Comparison of ENCODE assay signal across 11 cellular contexts in the genomic region with DNA sequence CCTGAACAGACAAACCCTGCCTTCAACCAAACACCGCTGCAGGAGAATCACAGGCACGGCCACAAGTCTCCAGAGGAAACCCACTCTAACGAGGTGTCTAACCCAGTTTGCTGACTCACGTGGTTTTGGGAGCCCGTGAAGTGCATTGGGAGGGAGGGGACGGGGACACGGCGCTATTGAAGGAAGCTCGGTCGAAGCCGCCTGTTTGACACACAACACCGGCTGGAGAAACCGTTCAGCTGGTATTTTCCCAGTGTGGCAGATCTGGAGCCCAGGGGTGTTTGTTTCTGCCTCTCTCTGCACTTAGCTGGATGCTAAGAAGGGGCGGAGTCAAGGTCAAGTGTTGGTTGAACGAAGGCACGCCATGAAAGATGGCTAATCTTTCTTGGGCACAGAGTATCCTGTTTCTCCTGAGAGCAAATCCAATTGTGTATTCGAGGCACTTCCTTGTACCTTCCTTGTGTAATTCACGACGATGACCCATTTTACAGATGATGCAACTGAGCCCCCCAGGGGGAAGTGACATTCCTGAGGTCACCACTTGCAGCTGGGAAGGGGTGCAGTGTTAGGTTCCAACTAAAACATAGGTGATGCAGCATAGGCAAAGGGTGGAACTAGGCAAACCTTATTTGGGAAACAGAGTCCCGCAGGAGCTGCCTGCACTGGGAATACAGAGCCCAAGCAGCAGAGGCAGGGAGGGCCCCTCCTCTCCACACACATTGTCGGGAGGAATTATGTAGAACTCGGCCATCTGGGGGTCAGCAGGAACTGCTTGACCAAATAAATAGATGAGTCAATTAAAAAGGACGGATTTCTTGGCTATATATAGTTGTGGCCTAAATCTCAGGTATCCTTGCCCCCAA. TPM values are rescaled to one million over a fixed set of nuclear protein-coding genes. Genes with fewer than 3 reads are reported as not detected.
DNase-seq lines count a peak whose midpoint lies in the region; ATAC-seq, FAIRE-seq and TF ChIP-seq lines count a peak whose summit lies in the region.
"Had no signal": no experiment of that assay in that cellular context is flagged by ENCODE, and none has a peak within 500 bp of the region (broad histone marks: within the 10 kb centered on the region; RNA-seq: fewer than 3 reads in every experiment).

No MANE protein-coding gene starts in this region.

- no peak for FAIRE-seq in RCC 7860 (lab: Jason Lieb, UNC)
- FAIRE-seq: pancreas had no signal

- no CpG with 5 or more reads among the region's 23 CpGs for WGBS in trophoblast cell (ENCODE audit: extremely low coverage, insufficient coverage, insufficient read length)
- WGBS in neuronal stem cell (ENCODE audit: extremely low coverage in 2 of 2, insufficient read length in 2 of 2, insufficient replicate concordance in 1 of 2), 2 donors: no CpG with 5 or more reads among the region's 23 CpGs

- no peaks in the 10 kb centered on the region for H3K79me2 ChIP-seq in trophoblast cell (ENCODE audit: control insufficient read depth, insufficient read depth, low read length, poor library complexity)

- no peak overlapping the region for H2BK5ac ChIP-seq in trophoblast cell (ENCODE audit: low read depth, low read length, poor library complexity)
- H2BK5ac ChIP-seq in neuronal stem cell (ENCODE audit: low read length): no peak overlapping the region

- H3K9me3 ChIP-seq in trophoblast cell (ENCODE audit: insufficient read depth, low read depth, low read length) (no peaks in the 10 kb centered on the region), neuronal stem cell (replicated peaks in 1 of 2; ENCODE audit: control insufficient read depth in 2 of 2, insufficient read depth in 1 of 2, low read depth in 1 of 2, low read length in 2 of 2) (no peaks in the 10 kb centered on the region)
- H3K9me3 ChIP-seq: pancreas had no signal

- no peak overlapping the region for H3K27ac ChIP-seq in trophoblast cell (ENCODE audit: low read depth, low read length)
- H3K27ac ChIP-seq in neuronal stem cell (replicated peaks; ENCODE audit: low read length): no peak overlapping the region
- H3K27ac ChIP-seq: pancreas, VCaP had no signal

- H4K12ac ChIP-seq in trophoblast cell (ENCODE audit: low read depth, low read length): no peak overlapping the region

- DNase-seq in GM12865 (ENCODE audit: low read depth): peak; percentile 43
- DNase-seq in NCI-H2107 treated with DMSO at 0.1 percent for 48 hours (lab: John Stamatoyannopoulos, UW; ENCODE audit: unreplicated experiment): peak; percentile 45
- DNase-seq in activated effector memory CD4-positive, alpha-beta T cell treated with anti-CD3 and anti-CD28 coated beads, Interleukin-2, amount 50 U/mL, for 16 hours: peak; percentile 74
- no peak for DNase-seq in trophoblast cell
- no peak for DNase-seq in neuronal stem cell (ENCODE audit: low spot score)
- DNase-seq in erythroblast (lab: John Stamatoyannopoulos, UW): no peak
- DNase-seq in RCC 7860 (ENCODE audit: low spot score): no peak

- H2BK12ac ChIP-seq in trophoblast cell (ENCODE audit: low read length) (no peak overlapping the region), neuronal stem cell (ENCODE audit: low read length) (no peak overlapping the region)

- no peak for TF ChIP-seq CTCF in GM12865 (IDR thresholded peaks at IDR 0.05; ENCODE audit: insufficient read depth, low read depth, low read length, missing control alignments)

- no peak for ATAC-seq in GM18907 (IDR thresholded peaks at IDR 0.05; ENCODE audit: unreplicated experiment)
- ATAC-seq: esophagus mucosa, pancreas had no signal

- H3K4me1 ChIP-seq in trophoblast cell (ENCODE audit: control insufficient read depth in 1 of 2, insufficient read depth in 2 of 2, low read length in 2 of 2) (peaks cover 0 to 12% of the 10 kb centered on the region in 2 experiments), neuronal stem cell (ENCODE audit: control insufficient read depth in 2 of 2, insufficient read depth in 1 of 2, low read depth in 1 of 2, low read length in 2 of 2) (peaks cover 1 to 12% of the 10 kb centered on the region in 2 donors)

- H3K36me3 ChIP-seq in trophoblast cell (ENCODE audit: control insufficient read depth in 1 of 2, insufficient read depth in 2 of 2, low read length in 2 of 2) (peaks cover 16 to 19% of the 10 kb centered on the region in 2 experiments), neuronal stem cell (replicated peaks in 1 of 2; ENCODE audit: control insufficient read depth in 2 of 2, insufficient read depth in 2 of 2, low read length in 2 of 2) (peaks cover 0 to 4% of the 10 kb centered on the region in 2 donors)
- H3K36me3 ChIP-seq: pancreas had no signal

- H2BK15ac ChIP-seq in neuronal stem cell (ENCODE audit: low read length): no peak overlapping the region

- H4K91ac ChIP-seq in trophoblast cell (ENCODE audit: low read depth, low read length) (no peak overlapping the region), neuronal stem cell (ENCODE audit: low read depth, low read length, poor library complexity) (no peak overlapping the region)

- H3K79me1 ChIP-seq in trophoblast cell (ENCODE audit: low read length) (no peaks in the 10 kb centered on the region), neuronal stem cell (ENCODE audit: low read depth, low read length) (no peaks in the 10 kb centered on the region)

- no peak overlapping the region for H2AFZ ChIP-seq in trophoblast cell (ENCODE audit: insufficient read depth, low read length, poor library complexity)
- no peak overlapping the region for H2AFZ ChIP-seq in neuronal stem cell (ENCODE audit: low read length)

- no peak for TF ChIP-seq POLR2A in erythroblast (IDR thresholded peaks at IDR 0.05; ENCODE audit: low read length)

- H3K27me3 ChIP-seq in trophoblast cell (ENCODE audit: insufficient read depth, low read length): no peaks in the 10 kb centered on the region
- H3K27me3 ChIP-seq in neuronal stem cell (ENCODE audit: control insufficient read depth in 3 of 3, insufficient read depth in 3 of 3, low read depth in 1 of 3, low read length in 3 of 3): no peaks in the 10 kb centered on the region

- H3K4me3 ChIP-seq in GM12865 (ENCODE audit: low read depth, low read length) (no peak overlapping the region), trophoblast cell (ENCODE audit: low read depth, low read length) (no peak overlapping the region), neuronal stem cell (ENCODE audit: low read length in 2 of 2) (no peak overlapping the region)
- H3K4me3 ChIP-seq: pancreas had no signal

- H4K8ac ChIP-seq in trophoblast cell (ENCODE audit: low read depth, low read length): no peak overlapping the region
- H4K8ac ChIP-seq in neuronal stem cell (ENCODE audit: low read depth, low read length): no peak overlapping the region

- H3K4me2 ChIP-seq in trophoblast cell (ENCODE audit: low read length) (no peak overlapping the region), neuronal stem cell (ENCODE audit: insufficient read depth, low read length, poor library complexity, severe bottlenecking) (no peak overlapping the region)

- H2AK5ac ChIP-seq in trophoblast cell (ENCODE audit: low read length): no peak overlapping the region
- no peak overlapping the region for H2AK5ac ChIP-seq in neuronal stem cell (ENCODE audit: low read depth, low read length)

- no peak overlapping the region for H3K18ac ChIP-seq in trophoblast cell (ENCODE audit: low read length)
- H3K18ac ChIP-seq in neuronal stem cell (ENCODE audit: low read length): no peak overlapping the region

- no peak overlapping the region for H2BK120ac ChIP-seq in trophoblast cell (ENCODE audit: insufficient read depth, low read length, poor library complexity)
- H2BK120ac ChIP-seq in neuronal stem cell (ENCODE audit: low read depth, low read length): no peak overlapping the region

- H3K14ac ChIP-seq in trophoblast cell (ENCODE audit: low read length) (no peak overlapping the region), neuronal stem cell (ENCODE audit: low read length) (no peak overlapping the region)

- H3K23ac ChIP-seq in trophoblast cell (ENCODE audit: low read length) (no peak overlapping the region), neuronal stem cell (ENCODE audit: low read depth, low read length, poor library complexity) (no peak overlapping the region)

- no peak overlapping the region for H3K4ac ChIP-seq in trophoblast cell (ENCODE audit: low read depth, low read length)
- no peak overlapping the region for H3K4ac ChIP-seq in neuronal stem cell (ENCODE audit: low read length)

- H3K9ac ChIP-seq in trophoblast cell (ENCODE audit: low read length) (peak overlapping the region; percentile 6), neuronal stem cell (ENCODE audit: low read depth, low read length, poor library complexity) (no peak overlapping the region)

RNA-seq across cellular contexts. Expression of a gene that starts 22.5 kb away (rescaled TPM):
- polyA plus RNA-seq in trophoblast cell (2013): 64.5 and 69.3 TPM in 2 replicates
- 27.6 TPM for polyA plus RNA-seq in neuronal stem cell (2013, experiment 1 of 2)
- 30.3 TPM for polyA plus RNA-seq in neuronal stem cell (2013, experiment 2 of 2)

Comparison
In these comparisons a context has a peak if more than half of its experiments do, and no peak if none do; other contexts are left out.
1. DNase-seq: peak in GM12865 (single experiment), NCI-H2107 treated with DMSO at 0.1 percent for 48 hours (single experiment) and activated effector memory CD4-positive, alpha-beta T cell treated with anti-CD3 and anti-CD28 coated beads, Interleukin-2, amount 50 U/mL, for 16 hours (single experiment); none in trophoblast cell (0 of 2), neuronal stem cell (single experiment), erythroblast (0 of 2) and RCC 7860 (single experiment).